In the genomic region with DNA sequence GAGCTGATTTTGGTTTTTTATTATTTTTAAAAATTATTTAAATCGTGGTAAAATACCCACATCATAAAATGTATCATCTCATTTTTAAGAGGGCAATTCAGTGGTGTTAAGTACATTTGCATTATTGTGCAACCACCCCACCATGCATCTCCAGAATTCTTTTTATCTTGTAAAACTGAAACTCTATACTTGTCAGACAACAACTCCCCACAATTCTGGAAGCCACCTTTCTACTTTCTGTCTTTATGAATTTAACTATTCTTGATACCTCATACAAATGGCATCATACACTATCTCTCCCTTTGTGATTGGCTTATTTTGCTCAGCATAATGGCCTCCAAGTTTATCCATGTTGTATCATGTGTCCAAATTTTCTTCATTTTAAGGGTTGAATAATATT, we compare ENCODE assay signal across 32 cellular contexts.
"Had no signal": no experiment of that assay in that cellular context is flagged by ENCODE, and none has a peak within 500 bp of the region (broad histone marks: within the 10 kb centered on the region; RNA-seq: fewer than 3 reads in every experiment).

No MANE protein-coding gene starts in this region.

- H3K9me3 ChIP-seq: Peyer's patch, SJSA1, SK-N-SH had no signal

- DNase-seq: activated CD4-positive, alpha-beta memory T cell treated with anti-CD3 and anti-CD28 coated beads, Interleukin-2, amount 10 ng/mL, durations not matched to agents 7 days and 5 days; activated CD4-positive, alpha-beta T cell treated with anti-CD3 and anti-CD28 coated beads for 4 hours; activated CD4-positive, alpha-beta T cell treated with anti-CD3 and anti-CD28 coated beads, Interleukin-2, amount 50 U/mL, for 1 hour; activated effector memory CD4-positive, alpha-beta T cell treated with anti-CD3 and anti-CD28 coated beads, Interleukin-2, amount 50 U/mL, for 16 hours; activated naive CD4-positive, alpha-beta T cell treated with Interleukin-2 at 50 U/mL for 16 hours; activated naive CD8-positive, alpha-beta T cell treated with anti-CD3 and anti-CD28 coated beads for 36 hours; activated T-cell treated with anti-CD3 and anti-CD28 coated beads, Interleukin-2, amount 50 U/mL, for 24 hours; amniotic stem cell; aorta; brain microvascular endothelial cell; central memory CD4-positive, alpha-beta T cell; Karpas-422; KBM-7; NCI-H1048; NCI-H1105 treated with DMSO at 0.1 percent for 48 hours; NCI-H1436; NCI-H1694; NCI-H2029; NCI-H345; NCI-H524 treated with DMSO at 0.1 percent for 48 hours; NK-92 treated with Interleukin-12 subunit alpha and Interleukin-12 subunit beta, amount 100 ng/mL, for 24 hours; PC-3; Peyer's patch; RPMI8226; SHP77 treated with DMSO at 0.1 percent for 48 hours; SK-N-SH had no signal

- H3K4me1 ChIP-seq: Peyer's patch, SJSA1 had no signal

- ATAC-seq: activated CD4-positive, CD25-positive, alpha-beta regulatory T cell treated with anti-CD3 and anti-CD28 coated beads, Interleukin-2, amount 50 U/mL, for 24 hours; PC-3; WTC11 had no signal

- H3K27ac ChIP-seq: brain microvascular endothelial cell, Peyer's patch, SJSA1 had no signal

- H3K36me3 ChIP-seq: brain microvascular endothelial cell, Peyer's patch, SJSA1 had no signal

- H3K4me3 ChIP-seq: Peyer's patch, SJSA1 had no signal

- H3K4me3 Mint-ChIP-seq: activated CD4-positive, alpha-beta memory T cell treated with anti-CD3 and anti-CD28 coated beads, Interleukin-2, amount 10 ng/mL, durations not matched to agents 7 days and 5 days; activated naive CD8-positive, alpha-beta T cell treated with anti-CD3 and anti-CD28 coated beads for 36 hours; activated T-cell treated with anti-CD3 and anti-CD28 coated beads, Interleukin-2, amount 50 U/mL, for 24 hours; IgD-negative memory B cell; T-helper 1 cell treated with Interleukin-12 subunit alpha and Interleukin-12 subunit beta and Interleukin-4 antibody, amounts not matched to agents 30 μg/mL and 1 μg/mL, for 36 hours; T-helper 2 cell treated with Interferon-gamma antibody and Interleukin-4, amounts not matched to agents 5 μg/mL and 100 μg/mL, for 36 hours; WTC11 had no signal

- H3K27me3 Mint-ChIP-seq: activated CD4-positive, alpha-beta memory T cell treated with anti-CD3 and anti-CD28 coated beads, Interleukin-2, amount 10 ng/mL, durations not matched to agents 7 days and 5 days; activated T-cell treated with anti-CD3 and anti-CD28 coated beads, Interleukin-2, amount 50 U/mL, for 24 hours; IgD-negative memory B cell had no signal

- H3K27me3 ChIP-seq: brain microvascular endothelial cell, Peyer's patch, SJSA1 had no signal

- H3K4me1 Mint-ChIP-seq: WTC11 had no signal

- H3K9me3 Mint-ChIP-seq: activated T-cell treated with anti-CD3 and anti-CD28 coated beads, Interleukin-2, amount 50 U/mL, for 24 hours; T-helper 2 cell treated with Interferon-gamma antibody and Interleukin-4, amounts not matched to agents 5 μg/mL and 100 μg/mL, for 36 hours had no signal

- H3K4me2 ChIP-seq: SK-N-SH had no signal

- H3K27ac Mint-ChIP-seq: activated CD4-positive, alpha-beta memory T cell treated with anti-CD3 and anti-CD28 coated beads, Interleukin-2, amount 10 ng/mL, durations not matched to agents 7 days and 5 days; activated naive CD8-positive, alpha-beta T cell treated with anti-CD3 and anti-CD28 coated beads for 36 hours; activated T-cell treated with anti-CD3 and anti-CD28 coated beads, Interleukin-2, amount 50 U/mL, for 24 hours; IgD-negative memory B cell; T-helper 1 cell treated with Interleukin-12 subunit alpha and Interleukin-12 subunit beta and Interleukin-4 antibody, amounts not matched to agents 30 μg/mL and 1 μg/mL, for 36 hours; T-helper 2 cell treated with Interferon-gamma antibody and Interleukin-4, amounts not matched to agents 5 μg/mL and 100 μg/mL, for 36 hours; WTC11 had no signal

- H3K36me3 Mint-ChIP-seq: activated naive CD8-positive, alpha-beta T cell treated with anti-CD3 and anti-CD28 coated beads for 36 hours; IgD-negative memory B cell had no signal
